ENCODE assay signal across 9 cellular contexts in the genomic region with DNA sequence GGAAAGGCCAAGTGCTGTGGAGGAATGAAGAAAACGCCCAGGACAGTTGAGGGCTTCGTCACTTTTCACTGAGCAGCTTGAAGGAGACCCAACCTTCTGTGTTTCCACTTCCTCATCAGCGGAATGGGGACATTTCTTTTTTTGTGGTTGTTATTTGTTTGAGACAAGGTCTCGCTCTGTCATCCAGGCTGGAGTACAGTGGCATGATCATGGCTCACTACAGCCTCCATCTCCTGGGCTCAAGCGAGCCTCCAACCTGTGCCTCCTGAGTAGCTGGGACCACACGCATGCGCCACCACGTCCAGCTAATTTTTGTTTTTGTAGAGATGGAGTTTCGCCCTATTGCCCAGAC. TPM values are rescaled to one million over a fixed set of nuclear protein-coding genes. Genes with fewer than 3 reads are reported as not detected.
DNase-seq lines count a peak whose midpoint lies in the region; ATAC-seq and TF ChIP-seq lines count a peak whose summit lies in the region.
"Had no signal": no experiment of that assay in that cellular context is flagged by ENCODE, and none has a peak within 500 bp of the region (broad histone marks: within the 10 kb centered on the region; RNA-seq: fewer than 3 reads in every experiment).

No MANE protein-coding gene starts in this region.

- H3K27ac ChIP-seq in liver (ENCODE audit: low read depth in 1 of 2, low read length in 2 of 2) (peak overlapping the region; percentile 16 to 59), gastroesophageal sphincter (peak overlapping the region in 1 of 4 donors; percentile 34)
- H3K27ac ChIP-seq: ovary had no signal

- DNase-seq in AML-193 (lab: John Stamatoyannopoulos, UW) (peak; percentile 48 to 49), T-cell (no peak), NCI-H2227 (lab: John Stamatoyannopoulos, UW; ENCODE audit: unreplicated experiment) (no peak), hepatic stellate cell (ENCODE audit: low spot score) (no peak)
- DNase-seq: ovary had no signal

- H3K4me3 ChIP-seq in liver (ENCODE audit: low read depth in 1 of 3, low read length in 3 of 3): no peak overlapping the region
- H3K4me3 ChIP-seq in gastroesophageal sphincter: no peak overlapping the region
- H3K4me3 ChIP-seq: ovary had no signal

- peak overlapping the region; percentile 55 to 85 for H3K27ac Mint-ChIP-seq in T-cell

- H3K36me3 ChIP-seq in liver (ENCODE audit: control insufficient read depth in 4 of 4, insufficient read depth in 3 of 4, low read depth in 1 of 4, low read length in 3 of 4) (no peaks in the 10 kb centered on the region), gastroesophageal sphincter (no peaks in the 10 kb centered on the region)
- H3K36me3 ChIP-seq: ovary had no signal

- no peaks in the 10 kb centered on the region for H3K36me3 Mint-ChIP-seq in T-cell

- TF ChIP-seq RAD21 in liver (IDR thresholded peaks at IDR 0.05): no peak

- H3K4me1 Mint-ChIP-seq in T-cell: peaks cover 23 to 52% (median 32%) of the 10 kb centered on the region in 3 donors

- H3K9me3 ChIP-seq in liver (ENCODE audit: control insufficient read depth in 4 of 4, low read length in 3 of 4) (no peaks in the 10 kb centered on the region), gastroesophageal sphincter (no peaks in the 10 kb centered on the region)
- H3K9me3 ChIP-seq: ovary had no signal

- no peaks in the 10 kb centered on the region for H3K27me3 Mint-ChIP-seq in T-cell

- POLR2A ChIA-PET in T-cell (lab: Charles Lee): no interaction called here

- H3K27me3 ChIP-seq in liver (ENCODE audit: control insufficient read depth in 4 of 4, insufficient read depth in 4 of 4, low read length in 3 of 4) (no peaks in the 10 kb centered on the region), gastroesophageal sphincter (no peaks in the 10 kb centered on the region)
- H3K27me3 ChIP-seq: ovary had no signal

- TF ChIP-seq POLR2A in gastroesophageal sphincter (IDR thresholded peaks at IDR 0.05): no peak

- H3K4me3 Mint-ChIP-seq in T-cell: peak overlapping the region in 1 of 3 donors; percentile 9

- no peak for TF ChIP-seq CTCF in liver (IDR thresholded peaks at IDR 0.05; ENCODE audit: low read depth, low read length, missing input control)
- no peak for TF ChIP-seq CTCF in gastroesophageal sphincter (IDR thresholded peaks at IDR 0.05)

- H3K9ac ChIP-seq in liver (ENCODE audit: low read depth in 1 of 2, low read length in 2 of 2): no peak overlapping the region

- CTCF ChIA-PET in T-cell (lab: Charles Lee): no interaction called here

- TF ChIP-seq EP300 in gastroesophageal sphincter (IDR thresholded peaks at IDR 0.05): no peak

- H3K9me3 Mint-ChIP-seq in T-cell: no peaks in the 10 kb centered on the region

- WGBS in liver: 87% methylated on average over 9 of the region's 9 CpGs
- WGBS in gastroesophageal sphincter (ENCODE audit: low coverage in 1 of 2), 2 donors: 90 to 93% methylated on average over 3 to 5 of the region's 9 CpGs

- ATAC-seq in GM21381 (IDR thresholded peaks at IDR 0.05; ENCODE audit: unreplicated experiment) (peak; percentile 7), T-cell (replicated peaks in 1 of 4) (peak in 1 of 4 experiments; percentile 15), gastroesophageal sphincter (no peak), HG02588 (IDR thresholded peaks at IDR 0.05; ENCODE audit: unreplicated experiment) (no peak)

- H3K4me1 ChIP-seq in liver (ENCODE audit: control insufficient read depth in 4 of 4, insufficient read depth in 4 of 4, low read length in 3 of 4) (peaks cover 0 to 8% (median 7%) of the 10 kb centered on the region in 4 donors), gastroesophageal sphincter (peaks cover 6 to 48% (median 39%) of the 10 kb centered on the region in 3 donors)

TF ChIP-seq in liver, 16 proteins besides CTCF, POLR2A, EP300 and RAD21:
- no peak for TF ChIP-seq HNF4G (IDR thresholded peaks at IDR 0.05)
- TF ChIP-seq FOXA2 (IDR thresholded peaks at IDR 0.05): no peak
- TF ChIP-seq, protein P1, sequence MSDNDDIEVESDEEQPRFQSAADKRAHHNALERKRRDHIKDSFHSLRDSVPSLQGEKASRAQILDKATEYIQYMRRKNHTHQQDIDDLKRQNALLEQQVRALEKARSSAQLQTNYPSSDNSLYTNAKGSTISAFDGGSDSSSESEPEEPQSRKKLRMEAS (IDR thresholded peaks at IDR 0.05): no peak
- TF ChIP-seq JUND (IDR thresholded peaks at IDR 0.05): no peak
- TF ChIP-seq FOXA1 (IDR thresholded peaks at IDR 0.05): no peak
- TF ChIP-seq NR2F2 (IDR thresholded peaks at IDR 0.05): no peak
- TF ChIP-seq YY1 (IDR thresholded peaks at IDR 0.05): no peak
- no peak for TF ChIP-seq RXRA (IDR thresholded peaks at IDR 0.05)
- no peak for TF ChIP-seq SP1 (IDR thresholded peaks at IDR 0.05)
- no peak for TF ChIP-seq GABPA (IDR thresholded peaks at IDR 0.05 in 1 of 2, conservative IDR thresholded peaks at IDR 0.05 in 1 of 2)
- TF ChIP-seq, protein P2, sequence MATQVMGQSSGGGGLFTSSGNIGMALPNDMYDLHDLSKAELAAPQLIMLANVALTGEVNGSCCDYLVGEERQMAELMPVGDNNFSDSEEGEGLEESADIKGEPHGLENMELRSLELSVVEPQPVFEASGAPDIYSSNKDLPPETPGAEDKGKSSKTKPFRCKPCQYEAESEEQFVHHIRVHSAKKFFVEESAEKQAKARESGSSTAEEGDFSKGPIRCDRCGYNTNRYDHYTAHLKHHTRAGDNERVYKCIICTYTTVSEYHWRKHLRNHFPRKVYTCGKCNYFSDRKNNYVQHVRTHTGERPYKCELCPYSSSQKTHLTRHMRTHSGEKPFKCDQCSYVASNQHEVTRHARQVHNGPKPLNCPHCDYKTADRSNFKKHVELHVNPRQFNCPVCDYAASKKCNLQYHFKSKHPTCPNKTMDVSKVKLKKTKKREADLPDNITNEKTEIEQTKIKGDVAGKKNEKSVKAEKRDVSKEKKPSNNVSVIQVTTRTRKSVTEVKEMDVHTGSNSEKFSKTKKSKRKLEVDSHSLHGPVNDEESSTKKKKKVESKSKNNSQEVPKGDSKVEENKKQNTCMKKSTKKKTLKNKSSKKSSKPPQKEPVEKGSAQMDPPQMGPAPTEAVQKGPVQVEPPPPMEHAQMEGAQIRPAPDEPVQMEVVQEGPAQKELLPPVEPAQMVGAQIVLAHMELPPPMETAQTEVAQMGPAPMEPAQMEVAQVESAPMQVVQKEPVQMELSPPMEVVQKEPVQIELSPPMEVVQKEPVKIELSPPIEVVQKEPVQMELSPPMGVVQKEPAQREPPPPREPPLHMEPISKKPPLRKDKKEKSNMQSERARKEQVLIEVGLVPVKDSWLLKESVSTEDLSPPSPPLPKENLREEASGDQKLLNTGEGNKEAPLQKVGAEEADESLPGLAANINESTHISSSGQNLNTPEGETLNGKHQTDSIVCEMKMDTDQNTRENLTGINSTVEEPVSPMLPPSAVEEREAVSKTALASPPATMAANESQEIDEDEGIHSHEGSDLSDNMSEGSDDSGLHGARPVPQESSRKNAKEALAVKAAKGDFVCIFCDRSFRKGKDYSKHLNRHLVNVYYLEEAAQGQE (IDR thresholded peaks at IDR 0.05): no peak

RNA-seq across cellular contexts. Expression of gene RNF19B, which starts 28.6 kb away (rescaled TPM):
- total RNA-seq in T-cell: 10 to 100 TPM; 28.7 to 44.8 (median 30.3) TPM
- total RNA-seq in liver: 1 to 10 TPM; 5.6 to 8.3 TPM
- polyA plus RNA-seq in liver: 1 to 10 TPM; 2.2 to 4.4 TPM
- total RNA-seq in gastroesophageal sphincter: 10 to 100 TPM; 19.5 to 25.2 (median 21.8) TPM

RNA-seq across cellular contexts. Expression of gene AK2, which starts 43.5 kb away (rescaled TPM):
- total RNA-seq in T-cell: 10 to 100 TPM; 57.2 to 92.9 (median 81.9) TPM
- 100 to 1,000 TPM in 1 of 2 donors, 10 to 100 TPM in 1; 34.2 to 181 TPM for total RNA-seq in liver
- polyA plus RNA-seq in liver: 100 to 1,000 TPM; 101 to 128 TPM
- total RNA-seq in gastroesophageal sphincter: 100 to 1,000 TPM in 2 of 4 donors, 10 to 100 TPM in 2; 88.9 to 115 (median 97.1) TPM

Comparison
In these comparisons a context has a peak if more than half of its experiments do, and no peak if none do; other contexts are left out.
1. DNase-seq: peak in AML-193 (2 of 2); none in T-cell (0 of 34), NCI-H2227 (single experiment) and hepatic stellate cell (single experiment).